9 cellular contexts compared by ENCODE assay signal in the genomic region with DNA sequence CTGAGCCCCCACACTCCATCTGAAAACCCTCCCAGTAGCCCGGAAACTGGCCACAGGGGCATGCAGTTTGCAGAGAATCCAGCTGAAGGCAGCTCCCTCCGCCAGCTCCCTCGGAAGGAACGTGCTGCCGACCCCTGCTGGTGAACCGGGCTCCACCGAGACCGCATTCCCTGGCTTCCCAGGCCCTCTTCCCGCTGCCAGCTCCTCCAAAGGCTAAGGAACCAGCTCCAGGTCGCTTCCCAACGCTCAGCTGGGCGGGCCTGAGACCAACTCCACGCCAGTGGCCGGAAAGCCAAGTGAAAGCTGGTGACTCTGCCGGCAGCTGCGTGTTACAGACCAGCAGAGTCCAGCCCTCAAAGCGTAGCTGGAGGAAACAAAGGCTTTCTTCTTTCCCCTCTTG. TPM values are rescaled to one million over a fixed set of nuclear protein-coding genes. Genes with fewer than 3 reads are reported as not detected.
DNase-seq lines count a peak whose midpoint lies in the region; ATAC-seq and TF ChIP-seq lines count a peak whose summit lies in the region.
"Had no signal": no experiment of that assay in that cellular context is flagged by ENCODE, and none has a peak within 500 bp of the region (broad histone marks: within the 10 kb centered on the region; RNA-seq: fewer than 3 reads in every experiment).

No MANE protein-coding gene starts in this region.

- no TSS peak for BruUV-seq in Caco-2 (replicated peaks; lab: Mats Ljungman, UMichigan)

- WGBS in right cardiac atrium, result 14% methylated on average over 17 of the region's 17 CpGs

- no peaks in the 10 kb centered on the region for H3K4me1 Mint-ChIP-seq in Caco-2 (ENCODE audit: low read depth, unreplicated experiment)
- no peaks in the 10 kb centered on the region for H3K4me1 Mint-ChIP-seq in progenitor cell of endocrine pancreas (ENCODE audit: low read depth)

- POLR2A ChIA-PET in Caco-2 (lab: Charles Lee), result interaction anchor here (0.8 to 1.2 kb wide), 2 partner anchors 13 to 14 kb away, joined by 3 to 4 read pairs; a partner anchor contains a TSS

- H3K4me3 ChIP-seq in Caco-2 (ENCODE audit: low read depth, low read length) (no peak overlapping the region), astrocyte of the cerebellum (ENCODE audit: low read depth, low read length) (peak overlapping the region; percentile 9), right cardiac atrium (ENCODE audit: low read length) (peak overlapping the region; percentile 6)

- H3K27me3 Mint-ChIP-seq in Caco-2 (ENCODE audit: insufficient read depth, unreplicated experiment), result no peaks in the 10 kb centered on the region
- no peaks in the 10 kb centered on the region for H3K27me3 Mint-ChIP-seq in progenitor cell of endocrine pancreas

- H3K27ac Mint-ChIP-seq in Caco-2 (ENCODE audit: unreplicated experiment), result no peak overlapping the region
- H3K27ac Mint-ChIP-seq in progenitor cell of endocrine pancreas, result no peak overlapping the region

- H3K36me3 ChIP-seq in Caco-2 (ENCODE audit: control insufficient read depth, insufficient read depth, low read length), result no peaks in the 10 kb centered on the region

- peak overlapping the region; percentile 37 for H3K27ac ChIP-seq in right cardiac atrium (ENCODE audit: low read length)

- intact Hi-C loops in Caco-2 (cut with micrococcal nuclease; ENCODE audit: unreplicated experiment), result no loop called here
- intact Hi-C loops in right cardiac atrium (cut with DNase I), result loop anchor here in 1 of 4 donors (2.0 kb wide), 1 partner anchor 37 kb away; no protein-coding TSS in a partner anchor

- DNase-seq in Caco-2 (peak; percentile 39 to 42), astrocyte of the cerebellum (ENCODE audit: low read depth) (peak; percentile 66), right cardiac atrium (peak; percentile 93 to 97 (median 96)), progenitor cell of endocrine pancreas (ENCODE audit: low spot score, unreplicated experiment) (peak; percentile 45), activated gamma-delta T cell (lab: John Stamatoyannopoulos, UW) (no peak), NCI-H510A (lab: John Stamatoyannopoulos, UW) (no peak), NCI-H2196 (lab: John Stamatoyannopoulos, UW; ENCODE audit: unreplicated experiment) (no peak), SHP77 treated with DMSO at 0.1 percent for 48 hours (lab: John Stamatoyannopoulos, UW) (no peak)
- DNase-seq: NCI-H524 had no signal

- H3K9me3 Mint-ChIP-seq in Caco-2 (ENCODE audit: unreplicated experiment), result no peaks in the 10 kb centered on the region
- no peaks in the 10 kb centered on the region for H3K9me3 Mint-ChIP-seq in progenitor cell of endocrine pancreas (ENCODE audit: low read depth)

- ATAC-seq in right cardiac atrium, result peak; percentile 96 to 97

- H3K9me3 ChIP-seq in Caco-2 (no peaks in the 10 kb centered on the region), right cardiac atrium (ENCODE audit: control insufficient read depth, low read length) (no peaks in the 10 kb centered on the region)

- in situ Hi-C loops in astrocyte of the cerebellum (cut with HindIII; ENCODE audit: low sequenced_read_pairs), result no loop called here

- TF ChIP-seq CTCF in Caco-2 (IDR thresholded peaks at IDR 0.05; ENCODE audit: insufficient read depth in 1 of 2, low read depth in 1 of 2, low read length in 1 of 2, severe bottlenecking in 1 of 2, unreplicated experiment in 1 of 2) (peak in 1 of 2 experiments; percentile 42), astrocyte of the cerebellum (IDR thresholded peaks at IDR 0.05; ENCODE audit: low read depth, low read length, missing control alignments) (peak; percentile 74), progenitor cell of endocrine pancreas (IDR thresholded peaks at IDR 0.05; ENCODE audit: unreplicated experiment) (peak; percentile 67)

- H3K4me3 Mint-ChIP-seq in Caco-2 (ENCODE audit: unreplicated experiment) (no peak overlapping the region), progenitor cell of endocrine pancreas (ENCODE audit: low read depth) (no peak overlapping the region)

- CTCF ChIA-PET in Caco-2 (lab: Charles Lee), result interaction anchor here (0.6 to 1.7 kb wide), 5 partner anchors 15 to 157 kb away, joined by 3 to 15 read pairs (median 4); a partner anchor contains a TSS

- no peaks in the 10 kb centered on the region for H3K4me1 ChIP-seq in Caco-2
- no peaks in the 10 kb centered on the region for H3K4me1 ChIP-seq in right cardiac atrium (ENCODE audit: control insufficient read depth, insufficient read depth, low read length)

- H3K36me3 Mint-ChIP-seq in Caco-2 (ENCODE audit: insufficient read depth, unreplicated experiment), result no peaks in the 10 kb centered on the region
- peaks cover 4% of the 10 kb centered on the region for H3K36me3 Mint-ChIP-seq in progenitor cell of endocrine pancreas (ENCODE audit: insufficient read depth)

- H3K27me3 ChIP-seq in Caco-2 (replicated peaks; ENCODE audit: control insufficient read depth, insufficient read depth, low read length) (no peaks in the 10 kb centered on the region), right cardiac atrium (ENCODE audit: control insufficient read depth, insufficient read depth) (no peaks in the 10 kb centered on the region)

RNA-seq across cellular contexts. Expression of a gene that starts 35.8 kb away (rescaled TPM):
- 0.25 TPM in 1 of 2 replicates, not detected in the other for total RNA-seq in Caco-2 (2022)
- total RNA-seq in right cardiac atrium, result 1 to 10 TPM; 3.0 to 6.7 (median 4.5) TPM
- polyA plus RNA-seq in right cardiac atrium, result 3.6 TPM
- 0.50 and 0.64 TPM in 2 replicates for total RNA-seq in progenitor cell of endocrine pancreas

RNA-seq across cellular contexts. Expression of a gene that starts 36.3 kb away (rescaled TPM):
- total RNA-seq in Caco-2 (2022) (32.1 and 33.6 TPM in 2 replicates), right cardiac atrium (10 to 100 TPM in 3 of 4 donors, 1 to 10 TPM in 1; 8.9 to 13.2 (median 11.5) TPM), progenitor cell of endocrine pancreas (14.1 and 16.8 TPM in 2 replicates)
- 19.0 TPM for polyA plus RNA-seq in right cardiac atrium

Comparison
In these comparisons a context has a peak if more than half of its experiments do, and no peak if none do; other contexts are left out.
1. DNase-seq: peak in Caco-2 (2 of 2), astrocyte of the cerebellum (single experiment), right cardiac atrium (3 of 3) and progenitor cell of endocrine pancreas (single experiment); none in activated gamma-delta T cell (single experiment), NCI-H510A (single experiment), NCI-H2196 (single experiment) and SHP77 treated with DMSO at 0.1 percent for 48 hours (single experiment).